Comparison of ENCODE assay signal across 1 cellular context in the genomic region with DNA sequence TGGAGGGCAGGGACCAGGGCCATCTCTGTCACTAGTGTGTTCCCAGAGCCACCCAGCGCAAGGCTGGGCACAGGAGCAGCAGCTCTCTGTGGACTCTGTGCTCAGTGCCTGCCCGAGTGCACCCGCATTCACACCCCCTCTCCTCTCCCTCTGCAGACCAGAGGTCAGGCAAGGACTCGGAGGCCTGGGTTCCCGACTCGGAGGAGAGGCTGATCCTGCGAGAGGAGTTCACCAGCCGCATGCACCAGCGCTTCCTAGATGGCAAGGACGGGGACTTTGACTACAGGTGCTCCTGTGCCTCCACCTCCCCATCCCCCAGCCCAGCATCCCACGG.
A peak's percentile ranks its signal among the peaks of the same experiment; 100 is the strongest.
TF ChIP-seq lines count a peak whose summit lies in the region.

No MANE protein-coding gene starts in this region.

TF ChIP-seq in GM12878, 131 proteins besides CTCF, POLR2A, EP300 and RAD21:
- 0 out of 2 replicates have a peak, but pooled peaks have one; percentile 12 for TF ChIP-seq SMAD5 (IDR thresholded peaks at IDR 0.05; ENCODE audit: low read depth)
- TF ChIP-seq SPI1 (IDR thresholded peaks at IDR 0.05; ENCODE audit: borderline replicate concordance, insufficient read depth, low read depth, low read length): no peak
